ENCODE assay signal across 25 cellular contexts in the genomic region with DNA sequence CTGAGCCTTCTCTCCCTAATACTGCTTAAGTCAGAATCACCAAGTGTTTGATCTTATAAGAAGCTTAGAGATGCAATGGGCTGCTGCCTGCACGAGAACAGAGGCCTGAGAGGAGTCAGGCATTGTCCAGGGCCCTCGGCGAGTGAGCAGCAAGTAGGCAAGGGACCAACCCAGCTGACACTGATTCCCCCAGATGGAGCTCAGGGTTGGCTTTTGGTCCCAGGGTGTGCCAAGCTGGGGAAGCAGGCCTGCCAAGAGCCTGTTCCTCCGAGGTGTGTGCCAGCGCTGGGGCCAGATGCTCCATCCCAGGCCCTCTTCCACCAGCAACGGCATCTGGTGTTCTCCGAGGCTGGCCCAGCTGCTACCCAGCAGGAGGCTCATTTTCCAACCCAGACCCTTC.
DNase-seq lines count a peak whose midpoint lies in the region; ATAC-seq and TF ChIP-seq lines count a peak whose summit lies in the region.
"Had no signal": no experiment of that assay in that cellular context is flagged by ENCODE, and none has a peak within 500 bp of the region (broad histone marks: within the 10 kb centered on the region; RNA-seq: fewer than 3 reads in every experiment).

No MANE protein-coding gene starts in this region.

- H3K27me3 ChIP-seq in right atrium auricular region: no peaks in the 10 kb centered on the region
- H3K27me3 ChIP-seq: BLaER1, left lung, ovary, uterus had no signal

- H3K9me3 ChIP-seq in right atrium auricular region: no peaks in the 10 kb centered on the region
- H3K9me3 ChIP-seq: left lung, ovary, uterus had no signal

- H3K4me3 ChIP-seq in right atrium auricular region: no peak overlapping the region
- H3K4me3 ChIP-seq: BLaER1, left lung, ovary, uterus had no signal

- no peaks in the 10 kb centered on the region for H3K36me3 ChIP-seq in right atrium auricular region
- H3K36me3 ChIP-seq: BLaER1, left lung, ovary, uterus had no signal

- ATAC-seq in Right ventricle myocardium inferior: peak; percentile 86
- ATAC-seq in HG03439 (IDR thresholded peaks at IDR 0.05; ENCODE audit: unreplicated experiment): no peak
- ATAC-seq: activated T-helper 17 cell treated with anti-CD3 and anti-CD28 coated beads, Interleukin-2, amount 50 U/mL, for 72 hours; left lung had no signal

- no peaks in the 10 kb centered on the region for H3K4me1 ChIP-seq in right atrium auricular region
- H3K4me1 ChIP-seq: BLaER1, left lung, uterus had no signal

- no peak for TF ChIP-seq CTCF in right atrium auricular region (IDR thresholded peaks at IDR 0.05)

- no peak for DNase-seq in Right ventricle myocardium inferior (ENCODE audit: missing footprints)
- DNase-seq in right atrium auricular region (ENCODE audit: low spot score): no peak
- DNase-seq in cerebellar cortex (ENCODE audit: low spot score): peak; percentile 56
- DNase-seq in hypothalamus (lab: John Stamatoyannopoulos, UW): peak in 39 of 51 donors; percentile 10 to 81 (median 45)
- DNase-seq in substantia nigra (lab: John Stamatoyannopoulos, UW): peak in 44 of 49 donors; percentile 12 to 79 (median 56)
- no peak for DNase-seq in activated CD4-positive, alpha-beta T cell treated with anti-CD3 and anti-CD28 coated beads for 48 hours
- DNase-seq in SW 1271 (lab: John Stamatoyannopoulos, UW): no peak
- DNase-seq: 8988T; activated CD4-positive, alpha-beta T cell treated with anti-CD3 and anti-CD28 coated beads for 4 hours; activated naive CD8-positive, alpha-beta T cell treated with anti-CD3 and anti-CD28 coated beads, Interleukin-2, amount 10 ng/mL, durations not matched to agents 7 days and 5 days; dermis blood vessel endothelial cell; DMS153; foreskin melanocyte; GF-D8; left lung; NCI-H1436; NCI-H226; ovary; RPMI8226; small intestine; stimulated activated CD4-positive, alpha-beta T cell treated with anti-CD3 and anti-CD28 coated beads, Interleukin-4, amount 100 ng/mL, for 4 hours; uterus had no signal

- intact Hi-C loops in Right ventricle myocardium inferior (cut with DNase I): no loop called here

- no peak overlapping the region for H3K27ac ChIP-seq in right atrium auricular region
- peak overlapping the region; percentile 40 for H3K27ac ChIP-seq in substantia nigra (ENCODE audit: low read depth, low read length, poor library complexity, severe bottlenecking)
- H3K27ac ChIP-seq: BLaER1, left lung, ovary, uterus had no signal

Comparison
In these comparisons a context has a peak if more than half of its experiments do, and no peak if none do; other contexts are left out.
1. DNase-seq: peak in cerebellar cortex (single experiment), hypothalamus (39 of 51) and substantia nigra (44 of 49); none in Right ventricle myocardium inferior (single experiment), right atrium auricular region (single experiment), activated CD4-positive, alpha-beta T cell treated with anti-CD3 and anti-CD28 coated beads for 48 hours (single experiment) and SW 1271 (0 of 2).